Comparison of ENCODE assay signal across 12 cellular contexts in the genomic region with DNA sequence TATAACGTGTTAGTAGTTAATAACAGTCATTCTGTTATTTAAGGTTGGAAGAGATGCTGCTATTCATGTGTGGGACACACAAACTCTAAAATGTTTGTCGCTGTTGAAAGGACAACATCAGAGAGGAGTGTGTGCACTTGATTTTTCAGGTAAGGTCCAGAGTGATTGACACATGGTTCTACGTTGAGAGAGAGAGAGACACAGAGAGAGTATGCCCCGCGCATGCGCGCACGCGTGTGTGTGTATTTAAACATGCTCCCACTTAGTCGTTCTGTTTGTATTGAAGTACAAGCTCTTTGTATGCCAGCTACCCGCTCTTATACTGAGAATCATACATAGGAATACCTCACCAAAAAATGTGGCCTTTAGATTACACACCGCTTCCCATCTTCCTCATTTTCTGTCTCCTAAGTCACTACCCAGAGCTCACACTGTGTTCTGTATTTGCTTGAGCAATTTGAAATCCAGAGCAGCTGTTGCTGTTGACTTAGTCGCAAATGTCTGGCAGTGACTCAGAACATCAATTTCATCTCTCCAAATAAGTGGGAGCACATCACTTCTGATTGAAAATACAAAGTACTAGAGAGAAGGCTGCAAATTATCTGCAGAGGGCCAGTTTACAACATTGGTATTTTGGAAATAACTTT.
DNase-seq lines count a peak whose midpoint lies in the region; ATAC-seq and TF ChIP-seq lines count a peak whose summit lies in the region.
"Had no signal": no experiment of that assay in that cellular context is flagged by ENCODE, and none has a peak within 500 bp of the region (broad histone marks: within the 10 kb centered on the region; RNA-seq: fewer than 3 reads in every experiment).

No MANE protein-coding gene starts in this region.

- no peak overlapping the region for H3K27ac Mint-ChIP-seq in chondrocyte (ENCODE audit: unreplicated experiment)
- H3K27ac Mint-ChIP-seq: activated CD4-positive, alpha-beta memory T cell treated with anti-CD3 and anti-CD28 coated beads, Interleukin-2, amount 10 ng/mL, durations not matched to agents 7 days and 5 days; endodermal cell had no signal

- no peaks in the 10 kb centered on the region for H3K27me3 Mint-ChIP-seq in chondrocyte (ENCODE audit: low read depth)

- no peak overlapping the region for H3K4me3 Mint-ChIP-seq in chondrocyte (ENCODE audit: unreplicated experiment)
- H3K4me3 Mint-ChIP-seq: activated CD4-positive, alpha-beta memory T cell treated with anti-CD3 and anti-CD28 coated beads, Interleukin-2, amount 10 ng/mL, durations not matched to agents 7 days and 5 days; endodermal cell had no signal

- H3K36me3 ChIP-seq in SJCRH30, result no peaks in the 10 kb centered on the region
- H3K36me3 ChIP-seq in mucosa of descending colon (ENCODE audit: low read depth), result no peaks in the 10 kb centered on the region
- H3K36me3 ChIP-seq in BE2C, result no peaks in the 10 kb centered on the region
- H3K36me3 ChIP-seq: spleen had no signal

- no peak overlapping the region for H3K4me3 ChIP-seq in SJCRH30
- no peak overlapping the region for H3K4me3 ChIP-seq in mucosa of descending colon
- no peak overlapping the region for H3K4me3 ChIP-seq in BE2C (ENCODE audit: low read depth, low read length)
- H3K4me3 ChIP-seq: spleen had no signal

- TF ChIP-seq CTCF in mucosa of descending colon (IDR thresholded peaks at IDR 0.05) (no peak), chondrocyte (IDR thresholded peaks at IDR 0.05) (no peak), BE2C (IDR thresholded peaks at IDR 0.05; ENCODE audit: low read depth, low read length) (no peak)

- H3K4me1 Mint-ChIP-seq in chondrocyte (ENCODE audit: low read depth), result peaks cover 6% of the 10 kb centered on the region
- H3K4me1 Mint-ChIP-seq: endodermal cell had no signal

- DNase-seq in ELR (ENCODE audit: low read depth), result peak; percentile 11
- DNase-seq in NCI-H2029 (lab: John Stamatoyannopoulos, UW), result peak; percentile 44
- DNase-seq in SJCRH30, result peak; percentile 53 to 81
- peak in 1 of 3 donors; percentile 31 for DNase-seq in mucosa of descending colon
- no peak for DNase-seq in CD1c-positive myeloid dendritic cell (ENCODE audit: extremely low spot score)
- DNase-seq in chondrocyte (ENCODE audit: low spot score), result no peak
- no peak for DNase-seq in BE2C
- DNase-seq: activated CD4-positive, alpha-beta memory T cell treated with anti-CD3 and anti-CD28 coated beads, Interleukin-2, amount 10 ng/mL, durations not matched to agents 7 days and 5 days; endodermal cell; Right ventricle myocardium superior; spleen had no signal

- H3K27ac ChIP-seq in SJCRH30, result peak overlapping the region; percentile 16; the same call in 1 of the 2 replicates
- H3K27ac ChIP-seq: spleen had no signal

- H3K4me1 ChIP-seq in SJCRH30, result peaks cover 10% of the 10 kb centered on the region
- no peaks in the 10 kb centered on the region for H3K4me1 ChIP-seq in mucosa of descending colon (ENCODE audit: low read depth)
- no peaks in the 10 kb centered on the region for H3K4me1 ChIP-seq in BE2C

- H3K9me3 ChIP-seq in SJCRH30 (replicated peaks) (no peaks in the 10 kb centered on the region), mucosa of descending colon (no peaks in the 10 kb centered on the region), BE2C (no peaks in the 10 kb centered on the region)
- H3K9me3 ChIP-seq: spleen had no signal

- intact Hi-C loops in mucosa of descending colon (cut with DNase I, micrococcal nuclease), result no loop called here

- no peaks in the 10 kb centered on the region for H3K36me3 Mint-ChIP-seq in chondrocyte (ENCODE audit: low read depth)

- ATAC-seq in mucosa of descending colon (peak; percentile 36), GM19023 (IDR thresholded peaks at IDR 0.05; ENCODE audit: unreplicated experiment) (no peak)

- no peaks in the 10 kb centered on the region for H3K27me3 ChIP-seq in SJCRH30
- no peaks in the 10 kb centered on the region for H3K27me3 ChIP-seq in BE2C
- H3K27me3 ChIP-seq: spleen had no signal

- H3K9me3 Mint-ChIP-seq in chondrocyte (ENCODE audit: low read depth), result no peaks in the 10 kb centered on the region
- H3K9me3 Mint-ChIP-seq: activated CD4-positive, alpha-beta memory T cell treated with anti-CD3 and anti-CD28 coated beads, Interleukin-2, amount 10 ng/mL, durations not matched to agents 7 days and 5 days; endodermal cell had no signal

Comparison
In these comparisons a context has a peak if more than half of its experiments do, and no peak if none do; other contexts are left out.
1. DNase-seq: peak in ELR (single experiment), NCI-H2029 (single experiment) and SJCRH30 (2 of 2); none in CD1c-positive myeloid dendritic cell (single experiment), chondrocyte (single experiment) and BE2C (single experiment).